ENCODE assay signal across 8 cellular contexts in genomic region chr12:56266634-56267442, GRCh38. TPM values are rescaled to one million over a fixed set of nuclear protein-coding genes. Genes with fewer than 3 reads are reported as not detected.
DNase-seq lines count a peak whose midpoint lies in the region; ATAC-seq, FAIRE-seq and TF ChIP-seq lines count a peak whose summit lies in the region.

TSS of gene COQ10A (plus strand) at chr12:56266942. CDS start at chr12:56267119, 177 bp downstream.

- peak; percentile 25 to 77 for TF ChIP-seq CTCF in right atrium auricular region (IDR thresholded peaks at IDR 0.05)
- peak; percentile 58 for TF ChIP-seq CTCF in psoas muscle (IDR thresholded peaks at IDR 0.05)

- intact Hi-C loops in psoas muscle (cut with DNase I) = no loop called here

- peak within 1 kb of the TSS; percentile 57 to 67 for H3K4me3 ChIP-seq in right atrium auricular region
- peak within 1 kb of the TSS; percentile 87 for H3K4me3 ChIP-seq in psoas muscle

- DNase-seq in NCI-H146 treated with DMSO at 0.1 percent for 48 hours (lab: John Stamatoyannopoulos, UW; ENCODE audit: unreplicated experiment) (peak; percentile 90), T-helper 2 cell (peak; percentile 71 to 90 (median 88)), right atrium auricular region (ENCODE audit: low spot score) (peak; percentile 92), psoas muscle (peak; percentile 89 to 95), urothelium cell line (ENCODE audit: low spot score) (peak; percentile 97)

- ATAC-seq in HG02870 (IDR thresholded peaks at IDR 0.05; ENCODE audit: unreplicated experiment) (peak; percentile 77), psoas muscle (peak; percentile 82 to 92 (median 86))

- H3K4me1 ChIP-seq in right atrium auricular region (peaks cover 0 to 37% of the 10 kb centered on the region in 2 donors), psoas muscle (peaks cover 56% of the 10 kb centered on the region)

- H3K9me3 ChIP-seq in right atrium auricular region = no peaks in the 10 kb centered on the region
- no peaks in the 10 kb centered on the region for H3K9me3 ChIP-seq in psoas muscle

- FAIRE-seq in urothelium cell line (lab: Jason Lieb, UNC) = peak; percentile 53

- H3K36me3 ChIP-seq in right atrium auricular region (peaks cover 5% of the 10 kb centered on the region), psoas muscle (ENCODE audit: insufficient read depth in 1 of 2, low read depth in 1 of 2) (peaks cover 4 to 24% of the 10 kb centered on the region in 2 donors)

- H3K27ac ChIP-seq in angular gyrus (ENCODE audit: low read depth, low read length) (peak within 1 kb of the TSS; percentile 90), right atrium auricular region (peak within 1 kb of the TSS; percentile 94 to 95), psoas muscle (peak within 1 kb of the TSS; percentile 96)

- H3K27me3 ChIP-seq in right atrium auricular region (no peaks in the 10 kb centered on the region), psoas muscle (ENCODE audit: insufficient read depth in 3 of 3, low read length in 2 of 3) (no peaks in the 10 kb centered on the region)

- TF ChIP-seq POLR2A in GM15510 (IDR thresholded peaks at IDR 0.05; ENCODE audit: borderline replicate concordance, extremely low read depth, insufficient read length) = peak; percentile 69

- 0 to 1% (median 0%) methylated on average over 65 to 71 of the region's 71 CpGs for WGBS in psoas muscle, 3 donors

RNA-seq across cellular contexts. Expression of gene COQ10A, which starts in this region (rescaled TPM):
- 100 to 1,000 TPM in 1 of 2 donors, 10 to 100 TPM in 1; 68.5 to 149 TPM for total RNA-seq in right atrium auricular region
- total RNA-seq in psoas muscle = 10 to 100 TPM; 24.3 to 86.6 (median 54.7) TPM
- 100 to 1,000 TPM in 1 of 3 donors, 10 to 100 TPM in 2; 16.2 to 105 (median 63.5) TPM for polyA plus RNA-seq in psoas muscle

Comparison
In these comparisons a context has a peak if more than half of its experiments do, and no peak if none do; other contexts are left out.
1. Peak in every context shown above with its lines: DNase-seq, ATAC-seq, H3K4me3 ChIP-seq and H3K27ac ChIP-seq.